Comparison of ENCODE assay signal across 8 cellular contexts in genomic region chr5:153352685-153353219, GRCh38.
DNase-seq lines count a peak whose midpoint lies in the region; ATAC-seq and TF ChIP-seq lines count a peak whose summit lies in the region.

No MANE protein-coding gene starts in this region.

- H3K36me3 ChIP-seq in GM06990 (ENCODE audit: control insufficient read depth, insufficient read depth, low read length) (no peaks in the 10 kb centered on the region), upper lobe of right lung (no peaks in the 10 kb centered on the region)

- H3K4me3 ChIP-seq in GM06990 (replicated peaks; ENCODE audit: low read depth, low read length) (peak overlapping the region; percentile 35), upper lobe of right lung (no peak overlapping the region)

- ATAC-seq in GM21786 (IDR thresholded peaks at IDR 0.05; ENCODE audit: unreplicated experiment) (peak; percentile 78), esophagus mucosa (peak; percentile 56), upper lobe of right lung (no peak)

- H3K9me3 ChIP-seq in upper lobe of right lung: no peaks in the 10 kb centered on the region

- DNase-seq in GM06990 (ENCODE audit: extremely low read depth, insufficient read length) (peak; percentile 14), NCI-H69 (lab: John Stamatoyannopoulos, UW) (peak; percentile 85), upper lobe of right lung (no peak), SHP77 treated with DMSO at 0.1 percent for 48 hours (lab: John Stamatoyannopoulos, UW) (no peak), C1 segment of cervical spinal cord (lab: John Stamatoyannopoulos, UW) (no peak), NCI-H82 (lab: John Stamatoyannopoulos, UW) (no peak)

- intact Hi-C loops in upper lobe of right lung (cut with DNase I): no loop called here

- no peaks in the 10 kb centered on the region for H3K4me1 ChIP-seq in upper lobe of right lung

- TF ChIP-seq CTCF in GM06990 (IDR thresholded peaks at IDR 0.05; ENCODE audit: insufficient read depth, low read length, poor library complexity, severe bottlenecking): no peak
- no peak for TF ChIP-seq CTCF in upper lobe of right lung (IDR thresholded peaks at IDR 0.05)

- H3K27me3 ChIP-seq in GM06990 (replicated peaks; ENCODE audit: control insufficient read depth, insufficient read depth, low read length) (no peaks in the 10 kb centered on the region), upper lobe of right lung (no peaks in the 10 kb centered on the region)

- H3K27ac ChIP-seq in upper lobe of right lung: no peak overlapping the region

Comparison
In these comparisons a context has a peak if more than half of its experiments do, and no peak if none do; other contexts are left out.
1. DNase-seq: peak in GM06990 (single experiment) and NCI-H69 (single experiment); none in upper lobe of right lung (single experiment), SHP77 treated with DMSO at 0.1 percent for 48 hours (single experiment), C1 segment of cervical spinal cord (0 of 14) and NCI-H82 (single experiment).